ENCODE assay signal across 7 cellular contexts in the genomic region with DNA sequence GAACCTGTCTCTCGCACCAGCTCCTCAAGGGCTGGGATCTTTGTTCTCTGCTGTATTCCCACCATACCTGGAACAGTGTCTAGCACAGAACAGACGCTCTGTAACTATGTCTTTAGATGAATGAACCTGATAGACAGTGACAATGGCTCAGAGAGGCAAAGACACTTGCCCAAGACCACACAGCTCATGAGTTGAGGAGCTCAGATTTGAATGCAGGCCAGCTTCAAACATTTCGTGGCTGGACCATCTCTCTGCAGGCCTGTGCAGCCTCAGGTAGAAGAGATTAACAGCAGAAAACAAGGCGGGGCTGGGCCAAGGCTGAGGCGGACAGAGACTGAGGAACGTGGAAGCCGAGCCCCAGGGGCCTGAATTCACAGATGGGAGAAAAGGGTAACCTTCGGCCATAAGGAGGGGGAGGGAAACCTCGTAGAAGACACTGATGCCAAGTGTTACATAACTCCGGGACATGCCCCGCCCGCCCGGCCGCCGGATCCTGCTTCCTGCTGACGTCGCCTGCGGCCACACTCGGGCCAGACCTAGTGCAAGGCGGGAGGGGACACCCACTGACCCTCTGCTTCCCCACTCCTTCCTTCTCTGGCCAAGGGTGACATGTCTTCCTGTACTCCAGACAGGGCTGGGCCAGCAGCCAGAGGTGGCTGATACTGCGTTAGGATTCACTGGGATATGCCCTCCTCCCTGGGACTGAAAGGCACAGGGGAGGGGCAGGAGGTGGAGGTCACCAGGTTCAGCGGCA.
DNase-seq lines count a peak whose midpoint lies in the region; ATAC-seq and TF ChIP-seq lines count a peak whose summit lies in the region.

No MANE protein-coding gene starts in this region.

- no peaks in the 10 kb centered on the region for H3K9me3 Mint-ChIP-seq in mesothelial cell of epicardium
- H3K9me3 Mint-ChIP-seq in activated CD4-positive, alpha-beta memory T cell treated with anti-CD3 and anti-CD28 coated beads for 36 hours: no peaks in the 10 kb centered on the region

- POLR2A ChIA-PET in PC-3 (lab: Charles Lee; ENCODE audit: unreplicated experiment): interaction anchor here (0.6 to 0.7 kb wide), 2 partner anchors 9 to 137 kb away, joined by 3 to 13 read pairs; no protein-coding TSS in a partner anchor
- POLR2A ChIA-PET in activated CD4-positive, alpha-beta memory T cell treated with anti-CD3 and anti-CD28 coated beads for 36 hours (lab: Charles Lee): no interaction called here

- no peak overlapping the region for H3K4me3 Mint-ChIP-seq in mesothelial cell of epicardium
- H3K4me3 Mint-ChIP-seq in activated CD4-positive, alpha-beta memory T cell treated with anti-CD3 and anti-CD28 coated beads for 36 hours: no peak overlapping the region

- H3K9me2 ChIP-seq in PC-3 (replicated peaks; ENCODE audit: low read length): no peaks in the 10 kb centered on the region

- peaks cover 19% of the 10 kb centered on the region for H3F3A ChIP-seq in PC-3 (ENCODE audit: low read length, unreplicated experiment)

- no TSS peak for BruUV-seq in PC-3 (replicated peaks; lab: Mats Ljungman, UMichigan)

- ATAC-seq in PC-3: peak; percentile 25

- peaks cover 16% of the 10 kb centered on the region for H3K36me3 Mint-ChIP-seq in mesothelial cell of epicardium
- peaks cover 13% of the 10 kb centered on the region for H3K36me3 Mint-ChIP-seq in activated CD4-positive, alpha-beta memory T cell treated with anti-CD3 and anti-CD28 coated beads for 36 hours

- H3K9me3 ChIP-seq in PC-3 (ENCODE audit: low read length): no peaks in the 10 kb centered on the region

- peaks cover 91% of the 10 kb centered on the region for H3K79me2 ChIP-seq in PC-3 (ENCODE audit: low read length)

- no peaks in the 10 kb centered on the region for H4K20me1 ChIP-seq in PC-3 (ENCODE audit: low read length)

- TF ChIP-seq CTCF in PC-3 (conservative IDR thresholded peaks at IDR 0.05; ENCODE audit: low read depth, low read length) (no peak), mesothelial cell of epicardium (IDR thresholded peaks at IDR 0.05; ENCODE audit: unreplicated experiment) (no peak)

- H3K4me1 Mint-ChIP-seq in mesothelial cell of epicardium: peaks cover 40% of the 10 kb centered on the region
- H3K4me1 Mint-ChIP-seq in activated CD4-positive, alpha-beta memory T cell treated with anti-CD3 and anti-CD28 coated beads for 36 hours (ENCODE audit: low read depth): no peaks in the 10 kb centered on the region

- DNase-seq in PC-3: peak; percentile 91
- peak; percentile 77 for DNase-seq in dermis blood vessel endothelial cell
- no peak for DNase-seq in mesothelial cell of epicardium (ENCODE audit: low spot score in 2 of 2, unreplicated experiment in 2 of 2)
- no peak for DNase-seq in stimulated activated CD4-positive, alpha-beta T cell treated with anti-CD3 and anti-CD28 coated beads, Interleukin-4, amount 100 ng/mL, for 24 hours
- DNase-seq in activated CD4-positive, alpha-beta memory T cell treated with anti-CD3 and anti-CD28 coated beads for 36 hours: no peak
- DNase-seq in OCI-M2 (lab: John Stamatoyannopoulos, UW; ENCODE audit: unreplicated experiment): no peak

- WGBS in urinary bladder: 23% methylated on average over 22 of the region's 22 CpGs

- CTCF ChIA-PET in PC-3 (lab: Charles Lee): interaction anchor here (2.1 kb wide), 1 partner anchor 7 kb away, joined by 54 read pairs; no protein-coding TSS in a partner anchor
- CTCF ChIA-PET in activated CD4-positive, alpha-beta memory T cell treated with anti-CD3 and anti-CD28 coated beads for 36 hours (lab: Charles Lee): no interaction called here

- peak overlapping the region; percentile 55 for H3K9ac ChIP-seq in PC-3 (ENCODE audit: low read length)

- H2AFZ ChIP-seq in PC-3 (ENCODE audit: low read length): no peak overlapping the region

- peaks cover 65% of the 10 kb centered on the region for H3K36me3 ChIP-seq in PC-3 (ENCODE audit: low read depth, low read length)
- no peaks in the 10 kb centered on the region for H3K36me3 ChIP-seq in urinary bladder (ENCODE audit: insufficient read depth)

- no peaks in the 10 kb centered on the region for H3K27me3 ChIP-seq in PC-3 (ENCODE audit: low read length)

- intact Hi-C loops in PC-3 (cut with micrococcal nuclease): loop anchor here (2.0 to 10.0 kb wide), 2 partner anchors 131 to 363 kb away; no protein-coding TSS in a partner anchor
- intact Hi-C loops in activated CD4-positive, alpha-beta memory T cell treated with anti-CD3 and anti-CD28 coated beads for 36 hours (cut with micrococcal nuclease): no loop called here

- peak overlapping the region; percentile 64 for H3K4me2 ChIP-seq in PC-3 (ENCODE audit: low read length)

- H3K4me1 ChIP-seq in PC-3 (ENCODE audit: insufficient read depth, low read length) (peaks cover 79% of the 10 kb centered on the region), urinary bladder (ENCODE audit: insufficient read depth) (no peaks in the 10 kb centered on the region)

- H3K27ac ChIP-seq in PC-3 (ENCODE audit: low read length) (peak overlapping the region; percentile 86), urinary bladder (ENCODE audit: low read depth) (peak overlapping the region; percentile 58)

- peak overlapping the region; percentile 89 for H3K27ac Mint-ChIP-seq in mesothelial cell of epicardium
- H3K27ac Mint-ChIP-seq in activated CD4-positive, alpha-beta memory T cell treated with anti-CD3 and anti-CD28 coated beads for 36 hours: no peak overlapping the region

- no peaks in the 10 kb centered on the region for H3K27me3 Mint-ChIP-seq in mesothelial cell of epicardium (ENCODE audit: low read depth)
- no peaks in the 10 kb centered on the region for H3K27me3 Mint-ChIP-seq in activated CD4-positive, alpha-beta memory T cell treated with anti-CD3 and anti-CD28 coated beads for 36 hours

- H3K4me3 ChIP-seq in PC-3 (ENCODE audit: low read length) (peak overlapping the region; percentile 15; the same call in 1 of the 2 replicates), urinary bladder (ENCODE audit: low read depth, low read length) (no peak overlapping the region)

Comparison
In these comparisons a context has a peak if more than half of its experiments do, and no peak if none do; other contexts are left out.
1. DNase-seq: peak in PC-3 (single experiment) and dermis blood vessel endothelial cell (single experiment); none in mesothelial cell of epicardium (0 of 2), stimulated activated CD4-positive, alpha-beta T cell treated with anti-CD3 and anti-CD28 coated beads, Interleukin-4, amount 100 ng/mL, for 24 hours (single experiment), activated CD4-positive, alpha-beta memory T cell treated with anti-CD3 and anti-CD28 coated beads for 36 hours (single experiment) and OCI-M2 (single experiment).